In the genomic region with DNA sequence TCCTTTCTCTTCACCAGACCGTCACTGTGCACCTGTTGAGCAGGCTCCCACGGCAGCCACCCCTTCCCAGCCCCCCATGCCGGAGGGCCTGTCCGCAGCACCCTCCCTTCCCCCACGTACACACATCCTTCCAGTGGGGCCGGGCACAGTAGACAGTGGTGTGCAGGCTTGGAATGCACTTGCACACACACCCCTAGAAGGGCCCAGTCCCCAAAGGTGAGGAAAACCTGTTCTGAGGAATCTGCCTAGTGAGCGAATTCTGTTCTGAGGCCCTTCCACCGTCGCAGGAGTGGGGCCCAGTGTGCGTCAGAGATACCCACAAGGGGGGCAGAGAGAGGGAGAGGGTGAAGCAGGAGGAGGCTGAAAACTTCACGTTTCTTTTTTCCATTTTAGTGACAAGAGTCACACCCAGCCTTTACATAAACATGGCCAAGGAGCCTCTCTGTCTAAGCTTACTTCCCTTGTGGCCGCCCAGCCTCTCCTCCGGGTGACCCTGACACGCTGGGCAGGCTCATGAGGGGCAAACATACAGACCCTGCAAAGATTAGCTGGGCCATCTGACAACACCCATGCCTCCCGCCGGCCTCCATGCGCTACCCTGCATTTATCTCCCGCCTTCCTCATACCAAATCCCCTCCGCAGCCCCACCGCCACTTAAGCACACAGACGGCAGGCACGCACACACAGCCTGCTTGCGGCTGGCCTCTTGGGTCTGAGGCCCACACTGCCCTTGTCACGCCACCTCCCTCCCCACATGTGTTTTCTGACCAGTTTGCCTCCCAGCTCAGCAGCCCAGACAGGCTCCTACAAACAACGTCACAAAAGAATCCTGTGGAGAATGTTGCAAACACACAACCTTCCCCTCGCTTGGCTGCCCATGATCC, we compare ENCODE assay signal across 9 cellular contexts. TPM values are rescaled to one million over a fixed set of nuclear protein-coding genes. Genes with fewer than 3 reads are reported as not detected.
A peak's percentile ranks its signal among the peaks of the same experiment; 100 is the strongest.
DNase-seq lines count a peak whose midpoint lies in the region; ATAC-seq, FAIRE-seq and TF ChIP-seq lines count a peak whose summit lies in the region.
"Had no signal": no experiment of that assay in that cellular context is flagged by ENCODE, and none has a peak within 500 bp of the region (broad histone marks: within the 10 kb centered on the region; RNA-seq: fewer than 3 reads in every experiment).

No MANE protein-coding gene starts in this region.

- POLR2A ChIA-PET in RWPE1 (lab: Yijun Ruan, JAX; ENCODE audit: low non-redundant PET) = no interaction called here

- peaks cover 50% of the 10 kb centered on the region for H3K36me3 Mint-ChIP-seq in stimulated activated effector memory CD8-positive, alpha-beta T cell treated with anti-CD3 and anti-CD28 coated beads, Interleukin-12 subunit alpha, Interleukin-12 subunit beta, amount 100 ng/mL, for 72 hours

- H3K4me3 Mint-ChIP-seq in stimulated activated effector memory CD8-positive, alpha-beta T cell treated with anti-CD3 and anti-CD28 coated beads, Interleukin-12 subunit alpha, Interleukin-12 subunit beta, amount 100 ng/mL, for 72 hours = peak overlapping the region; percentile 100

- no peaks in the 10 kb centered on the region for H3K9me3 Mint-ChIP-seq in stimulated activated effector memory CD8-positive, alpha-beta T cell treated with anti-CD3 and anti-CD28 coated beads, Interleukin-12 subunit alpha, Interleukin-12 subunit beta, amount 100 ng/mL, for 72 hours

- no peak for ATAC-seq in stimulated activated effector memory CD8-positive, alpha-beta T cell treated with anti-CD3 and anti-CD28 coated beads, Interleukin-12 subunit alpha, Interleukin-12 subunit beta, amount 100 ng/mL, for 72 hours

- CTCF ChIA-PET in RWPE1 (lab: Yijun Ruan, JAX) = interaction anchor here (0.7 to 4.0 kb wide), 2 partner anchors 31 to 41 kb away, joined by 3 to 19 read pairs; no protein-coding TSS in a partner anchor

- H3K27ac ChIP-seq in RWPE1 = peak overlapping the region; percentile 99
- peak overlapping the region; percentile 96 for H3K27ac ChIP-seq in layer of hippocampus (ENCODE audit: low read depth, low read length)
- H3K27ac ChIP-seq: KMS-11 had no signal

- TF ChIP-seq POLR2A in H54 (IDR thresholded peaks at IDR 0.05; ENCODE audit: low read depth, low read length) = no peak

- no peak for TF ChIP-seq CTCF in RWPE1 (conservative IDR thresholded peaks at IDR 0.05; ENCODE audit: low read depth)

- peak; percentile 65 for DNase-seq in ELF-1 (ENCODE audit: low read depth, low spot score)
- DNase-seq in RWPE1 (ENCODE audit: low spot score) = peak; percentile 40
- peak; percentile 44 for DNase-seq in cerebellum (ENCODE audit: low spot score)
- no peak for DNase-seq in stimulated activated effector memory CD8-positive, alpha-beta T cell treated with anti-CD3 and anti-CD28 coated beads, Interleukin-12 subunit alpha, Interleukin-12 subunit beta, amount 100 ng/mL, for 72 hours (ENCODE audit: low spot score in 2 of 2)
- DNase-seq in H54 (ENCODE audit: insufficient read length, low spot score) = no peak
- DNase-seq in central memory CD4-positive, alpha-beta T cell = no peak
- DNase-seq in NCI-H510A treated with DMSO at 0.1 percent for 48 hours (lab: John Stamatoyannopoulos, UW) = no peak

- no peaks in the 10 kb centered on the region for H3K27me3 ChIP-seq in layer of hippocampus (ENCODE audit: control insufficient read depth, insufficient read depth, low read length)

- peaks cover 56% of the 10 kb centered on the region for H3K4me1 Mint-ChIP-seq in stimulated activated effector memory CD8-positive, alpha-beta T cell treated with anti-CD3 and anti-CD28 coated beads, Interleukin-12 subunit alpha, Interleukin-12 subunit beta, amount 100 ng/mL, for 72 hours

- FAIRE-seq in H54 (lab: Jason Lieb, UNC) = no peak

- peak overlapping the region; percentile 90 for H3K27ac Mint-ChIP-seq in stimulated activated effector memory CD8-positive, alpha-beta T cell treated with anti-CD3 and anti-CD28 coated beads, Interleukin-12 subunit alpha, Interleukin-12 subunit beta, amount 100 ng/mL, for 72 hours

RNA-seq across cellular contexts. Expression of a gene that starts 1.8 kb away (rescaled TPM):
- 17.1 TPM for total RNA-seq in cerebellum

RNA-seq across cellular contexts. Expression of a gene that starts 3.6 kb away (rescaled TPM):
- not detected for total RNA-seq in cerebellum

RNA-seq across cellular contexts. Expression of a gene that starts 6.5 kb away (rescaled TPM):
- total RNA-seq in cerebellum = 79.8 TPM

RNA-seq across cellular contexts. Expression of a gene that starts 32.8 kb away (rescaled TPM):
- 12.5 TPM for total RNA-seq in cerebellum

RNA-seq across cellular contexts. Expression of a gene that starts 38.3 kb away (rescaled TPM):
- total RNA-seq in cerebellum = 7.3 TPM

Comparison
In these comparisons a context has a peak if more than half of its experiments do, and no peak if none do; other contexts are left out.
1. DNase-seq: peak in ELF-1 (single experiment), RWPE1 (single experiment) and cerebellum (single experiment); none in stimulated activated effector memory CD8-positive, alpha-beta T cell treated with anti-CD3 and anti-CD28 coated beads, Interleukin-12 subunit alpha, Interleukin-12 subunit beta, amount 100 ng/mL, for 72 hours (0 of 2), H54 (single experiment), central memory CD4-positive, alpha-beta T cell (single experiment) and NCI-H510A treated with DMSO at 0.1 percent for 48 hours (single experiment).